In genomic region chr15:88749699-88750098, GRCh38 we compare ENCODE assay signal across 25 cellular contexts. TPM values are rescaled to one million over a fixed set of nuclear protein-coding genes. Genes with fewer than 3 reads are reported as not detected.
"Had no signal": no experiment of that assay in that cellular context is flagged by ENCODE, and none has a peak within 500 bp of the region (broad histone marks: within the 10 kb centered on the region; RNA-seq: fewer than 3 reads in every experiment).

No MANE protein-coding gene starts in this region.

- H3K9me3 ChIP-seq: left ventricle myocardium inferior, ovary, stomach, testis, thyroid gland, transverse colon, upper lobe of left lung, vagina had no signal

- ATAC-seq: natural killer cell; right cardiac atrium; sciatic nerve; stimulated activated naive B cell treated with anti-CD40 and anti-IgM and Interleukin-4, amounts not matched to agents 10 μg/mL and 1 μg/mL and 100 μg/mL, for 72 hours; stimulated activated naive CD8-positive, alpha-beta T cell treated with anti-CD3 and anti-CD28 coated beads, Interleukin-15, Interleukin-2, amounts not matched to agents 100 U/mL and 50 U/mL, for 24 hours had no signal

- H3K36me3 ChIP-seq: left ventricle myocardium inferior, ovary, stomach, thyroid gland, transverse colon, upper lobe of left lung, vagina had no signal

- DNase-seq: immature natural killer cell; islet precursor cell; left ventricle myocardium inferior; mesendoderm; naive B cell; natural killer cell; nephron progenitor cell; ovary; right cardiac atrium; stimulated activated CD4-positive, alpha-beta T cell treated with anti-CD3 and anti-CD28 coated beads, Interleukin-12 subunit alpha, Interleukin-12 subunit beta, amount 100 ng/mL, for 4 hours; stimulated activated CD4-positive, alpha-beta T cell treated with anti-CD3 and anti-CD28 coated beads, Interleukin-15, amount 100 ng/mL, for 24 hours; stimulated activated CD4-positive, alpha-beta T cell treated with anti-CD3 and anti-CD28 coated beads, Interleukin-2, amount 100 ng/mL, for 24 hours; stimulated activated CD4-positive, alpha-beta T cell treated with anti-CD3 and anti-CD28 coated beads, Interleukin-4, amount 100 ng/mL, for 1 hour; stimulated activated naive B cell treated with anti-CD40 and anti-IgM and Interleukin-4, amounts not matched to agents 10 μg/mL and 1 μg/mL and 100 μg/mL, for 72 hours; stimulated activated naive CD8-positive, alpha-beta T cell treated with anti-CD3 and anti-CD28 coated beads, Interleukin-15, Interleukin-2, amounts not matched to agents 100 U/mL and 50 U/mL, for 24 hours; stomach; testis; thyroid gland; transverse colon; upper lobe of left lung had no signal

- H3K27ac ChIP-seq: left ventricle myocardium inferior, ovary, skin epidermis, stomach, testis, thyroid gland, transverse colon, upper lobe of left lung, vagina had no signal

- H3K4me1 ChIP-seq: left ventricle myocardium inferior, stomach, testis, thyroid gland, transverse colon, upper lobe of left lung, vagina had no signal

- H3K4me3 ChIP-seq: left ventricle myocardium inferior, lung, ovary, skin epidermis, stomach, testis, thyroid gland, transverse colon, upper lobe of left lung, vagina had no signal

RNA-seq across cellular contexts. Expression of gene ACAN, which starts 53.5 kb away (rescaled TPM):
- total RNA-seq: left ventricle myocardium inferior, natural killer cell, pulmonary artery endothelial cell had no signal
- polyA plus RNA-seq: immature natural killer cell had no signal
